ENCODE assay signal across 8 cellular contexts in genomic region chr22:31244044-31244942, GRCh38. TPM values are rescaled to one million over a fixed set of nuclear protein-coding genes. Genes with fewer than 3 reads are reported as not detected.
DNase-seq lines count a peak whose midpoint lies in the region; ATAC-seq and TF ChIP-seq lines count a peak whose summit lies in the region.

No MANE protein-coding gene starts in this region.

- H3K9me3 ChIP-seq in breast epithelium: no peaks in the 10 kb centered on the region

- H3K36me3 ChIP-seq in breast epithelium: no peaks in the 10 kb centered on the region

- WGBS in lower leg skin, 2 donors: 53 to 64% methylated on average over 9 of the region's 9 CpGs

- no peaks in the 10 kb centered on the region for H3K9me3 Mint-ChIP-seq in activated T-cell treated with anti-CD3 and anti-CD28 coated beads, Interleukin-2, amount 50 U/mL, for 4 hours

- peaks cover 27% of the 10 kb centered on the region for H3K4me1 Mint-ChIP-seq in activated T-cell treated with anti-CD3 and anti-CD28 coated beads, Interleukin-2, amount 50 U/mL, for 4 hours (ENCODE audit: low read depth)

- TF ChIP-seq CTCF in breast epithelium (IDR thresholded peaks at IDR 0.05) (no peak), lower leg skin (IDR thresholded peaks at IDR 0.05) (no peak)

- H3K27me3 Mint-ChIP-seq in activated T-cell treated with anti-CD3 and anti-CD28 coated beads, Interleukin-2, amount 50 U/mL, for 4 hours (ENCODE audit: low read depth): no peaks in the 10 kb centered on the region

- H3K4me1 ChIP-seq in breast epithelium: peaks cover 0 to 13% of the 10 kb centered on the region in 2 donors

- H3K27me3 ChIP-seq in breast epithelium: no peaks in the 10 kb centered on the region

- H3K4me3 Mint-ChIP-seq in activated T-cell treated with anti-CD3 and anti-CD28 coated beads, Interleukin-2, amount 50 U/mL, for 4 hours: no peak overlapping the region

- no peak for TF ChIP-seq POLR2A in breast epithelium (IDR thresholded peaks at IDR 0.05)
- TF ChIP-seq POLR2A in lower leg skin (IDR thresholded peaks at IDR 0.05): no peak

- DNase-seq in A172 (ENCODE audit: low spot score) (peak; percentile 76), HT1080 (ENCODE audit: low read depth) (peak; percentile 84), breast epithelium (ENCODE audit: low spot score in 2 of 2) (no peak), lung microvascular endothelial cell (ENCODE audit: low read depth in 2 of 2) (peak; percentile 34 to 82), SIG-M5 (lab: John Stamatoyannopoulos, UW) (no peak), lower leg skin (ENCODE audit: low spot score in 2 of 2) (no peak)
- no peak for DNase-seq in activated T-cell treated with anti-CD3 and anti-CD28 coated beads, Interleukin-2, amount 50 U/mL, for 4 hours

- no peak overlapping the region for H3K4me3 ChIP-seq in breast epithelium
- H3K4me3 ChIP-seq in lower leg skin (ENCODE audit: low read depth, poor library complexity, severe bottlenecking): no peak overlapping the region

- peak overlapping the region; percentile 72 to 75 for H3K27ac ChIP-seq in breast epithelium

- H3K36me3 Mint-ChIP-seq in activated T-cell treated with anti-CD3 and anti-CD28 coated beads, Interleukin-2, amount 50 U/mL, for 4 hours (ENCODE audit: insufficient read depth): peaks cover 6% of the 10 kb centered on the region

- ATAC-seq in activated T-cell treated with anti-CD3 and anti-CD28 coated beads, Interleukin-2, amount 50 U/mL, for 4 hours: no peak
- ATAC-seq in GM18519 (IDR thresholded peaks at IDR 0.05; ENCODE audit: low FRiP score, unreplicated experiment): no peak

- intact Hi-C loops in breast epithelium (cut with DNase I; ENCODE audit: low total_unique reads) (no loop called here), lower leg skin (cut with DNase I; ENCODE audit: low total_unique reads) (no loop called here)

RNA-seq across cellular contexts. Expression of gene LIMK2, which starts 32.2 kb away (rescaled TPM):
- 23.5 and 25.2 TPM in 2 replicates for total RNA-seq in A172 (2014; rRNA removed; shearing (Covaris generic))
- 18.7 and 19.9 TPM in 2 replicates for total RNA-seq in HT1080 (2014; rRNA removed; shearing (Covaris generic))
- polyA plus RNA-seq in HT1080 (2015; cell fraction: cytosol; rRNA removed): 7.8 and 10.3 TPM in 2 replicates
- 20.6 and 22.3 TPM in 2 replicates for polyA plus RNA-seq in HT1080 (2015; cell fraction: nucleus; rRNA removed)
- total RNA-seq in breast epithelium: 100 to 1,000 TPM in 2 of 3 donors, 1 to 10 TPM in 1; 6.9 to 146 (median 135) TPM
- 51.2 and 64.3 TPM in 2 replicates for total RNA-seq in lung microvascular endothelial cell
- total RNA-seq in activated T-cell treated with anti-CD3 and anti-CD28 coated beads, Interleukin-2, amount 50 U/mL, for 4 hours: 10 to 100 TPM; 18.6 to 22.6 (median 20.6) TPM
- total RNA-seq in lower leg skin: 100 to 1,000 TPM; 135 to 218 (median 168) TPM

RNA-seq across cellular contexts. Expression of gene PIK3IP1, which starts 48.0 kb away (rescaled TPM):
- 2.7 and 6.8 TPM in 2 replicates for total RNA-seq in A172 (2014; rRNA removed; shearing (Covaris generic))
- 1.1 and 1.3 TPM in 2 replicates for total RNA-seq in HT1080 (2014; rRNA removed; shearing (Covaris generic))
- polyA plus RNA-seq in HT1080 (2015; cell fraction: cytosol; rRNA removed): 1.7 and 2.5 TPM in 2 replicates
- 6.1 and 9.4 TPM in 2 replicates for polyA plus RNA-seq in HT1080 (2015; cell fraction: nucleus; rRNA removed)
- 100 to 1,000 TPM in 1 of 3 donors, 10 to 100 TPM in 2; 43.3 to 109 (median 72.5) TPM for total RNA-seq in breast epithelium
- 15.1 and 23.3 TPM in 2 replicates for total RNA-seq in lung microvascular endothelial cell
- 1 to 10 TPM; 7.3 to 8.6 (median 7.9) TPM for total RNA-seq in activated T-cell treated with anti-CD3 and anti-CD28 coated beads, Interleukin-2, amount 50 U/mL, for 4 hours
- 100 to 1,000 TPM in 3 of 4 donors, 10 to 100 TPM in 1; 84.8 to 162 (median 120) TPM for total RNA-seq in lower leg skin

Comparison
In these comparisons a context has a peak if more than half of its experiments do, and no peak if none do; other contexts are left out.
1. DNase-seq: peak in A172 (single experiment), HT1080 (single experiment) and lung microvascular endothelial cell (2 of 2); none in breast epithelium (0 of 2), activated T-cell treated with anti-CD3 and anti-CD28 coated beads, Interleukin-2, amount 50 U/mL, for 4 hours (single experiment), SIG-M5 (single experiment) and lower leg skin (0 of 2).